33 cellular contexts compared by ENCODE assay signal in the genomic region with DNA sequence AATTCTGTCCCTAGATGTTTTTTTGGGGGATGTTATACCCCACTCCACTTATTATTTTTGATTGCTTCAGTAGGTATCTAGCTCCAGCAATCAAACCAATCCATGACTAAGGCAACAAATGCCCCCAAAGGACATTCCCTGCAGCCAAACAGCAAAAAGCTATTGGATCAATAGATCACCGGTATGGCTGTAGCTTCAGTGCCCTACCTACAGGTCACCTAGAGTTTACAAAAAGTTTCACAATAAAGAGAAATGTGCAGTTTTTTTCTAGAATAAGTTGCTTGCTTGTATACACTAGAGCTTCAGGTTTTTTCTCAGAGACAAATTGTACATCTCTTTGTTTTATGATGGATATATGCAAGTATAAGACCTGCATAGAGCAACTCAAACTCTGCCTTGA. TPM values are rescaled to one million over a fixed set of nuclear protein-coding genes. Genes with fewer than 3 reads are reported as not detected.
"Had no signal": no experiment of that assay in that cellular context is flagged by ENCODE, and none has a peak within 500 bp of the region (broad histone marks: within the 10 kb centered on the region; RNA-seq: fewer than 3 reads in every experiment).

No MANE protein-coding gene starts in this region.

- H3K27ac ChIP-seq: ascending aorta, cardiac muscle cell, VCaP had no signal

- ATAC-seq: activated CD4-positive, alpha-beta T cell treated with anti-CD3 and anti-CD28 coated beads for 36 hours; activated CD4-positive, CD25-positive, alpha-beta regulatory T cell treated with anti-CD3 and anti-CD28 coated beads, Interleukin-2, amount 50 U/mL, for 24 hours; activated CD8-positive, alpha-beta memory T cell treated with anti-CD3 and anti-CD28 coated beads, Interleukin-2, amount 10 ng/mL, durations not matched to agents 7 days and 5 days; activated CD8-positive, alpha-beta T cell treated with anti-CD3 and anti-CD28 coated beads, Interleukin-2, amount 10 ng/mL, durations not matched to agents 7 days and 5 days; activated naive CD8-positive, alpha-beta T cell treated with anti-CD3 and anti-CD28 coated beads, Interleukin-2, amount 50 U/mL, for 24 hours; WTC11 had no signal

- H3K4me1 ChIP-seq: ascending aorta had no signal

- H3K4me3 ChIP-seq: ascending aorta, cardiac muscle cell had no signal

- H3K27me3 ChIP-seq: ascending aorta, cardiac muscle cell had no signal

- H3K36me3 ChIP-seq: ascending aorta, cardiac muscle cell had no signal

- H3K9me3 ChIP-seq: ascending aorta had no signal

- DNase-seq: activated CD4-positive, alpha-beta memory T cell treated with anti-CD3 and anti-CD28 coated beads, Interleukin-2, amount 10 ng/mL, durations not matched to agents 7 days and 5 days; activated CD4-positive, alpha-beta T cell treated with anti-CD3 and anti-CD28 coated beads for 1 hour; activated CD4-positive, alpha-beta T cell treated with anti-CD3 and anti-CD28 coated beads for 36 hours; activated CD4-positive, alpha-beta T cell treated with anti-CD3 and anti-CD28 coated beads for 48 hours; activated CD4-positive, alpha-beta T cell treated with anti-CD3 and anti-CD28 coated beads, Interleukin-2, amount 10 ng/mL, durations not matched to agents 7 days and 5 days; activated CD4-positive, alpha-beta T cell treated with anti-CD3 and anti-CD28 coated beads, Interleukin-2, amount 50 U/mL, for 48 hours; activated CD4-positive, CD25-positive, alpha-beta regulatory T cell; activated CD8-positive, alpha-beta memory T cell treated with anti-CD3 and anti-CD28 coated beads for 24 hours; activated CD8-positive, alpha-beta memory T cell treated with anti-CD3 and anti-CD28 coated beads, Interleukin-2, amount 10 ng/mL, durations not matched to agents 7 days and 5 days; activated CD8-positive, alpha-beta memory T cell treated with anti-CD3 and anti-CD28 coated beads, Interleukin-2, amount 50 U/mL, for 48 hours; activated CD8-positive, alpha-beta T cell treated with anti-CD3 and anti-CD28 coated beads, Interleukin-2, amount 10 ng/mL, durations not matched to agents 7 days and 5 days; activated effector memory CD4-positive, alpha-beta T cell treated with Interleukin-2 at 50 U/mL for 16 hours; activated gamma-delta T cell; activated naive CD4-positive, alpha-beta T cell treated with anti-CD3 and anti-CD28 coated beads, Interleukin-2, amount 10 ng/mL, durations not matched to agents 7 days and 5 days; activated naive CD4-positive, alpha-beta T cell treated with Interleukin-2 at 50 U/mL for 16 hours; activated naive CD8-positive, alpha-beta T cell treated with anti-CD3 and anti-CD28 coated beads, Interleukin-2, amount 10 ng/mL, durations not matched to agents 7 days and 5 days; activated naive CD8-positive, alpha-beta T cell treated with anti-CD3 and anti-CD28 coated beads, Interleukin-2, amount 50 U/mL, for 24 hours; activated T-cell treated with anti-CD3 and anti-CD28 coated beads, Interleukin-2, amount 50 U/mL, for 24 hours; activated T-cell treated with anti-CD3 and anti-CD28 coated beads, Interleukin-2, amount 50 U/mL, for 48 hours; amygdala; anterior cingulate cortex; caudate nucleus; cerebellar nuclear complex; T-helper 1 cell; T-helper 2 cell; T-helper 9 cell had no signal

RNA-seq across cellular contexts. Expression of gene PDE11A, which starts 27.7 kb away (rescaled TPM):
- total RNA-seq: activated CD4-positive, alpha-beta memory T cell treated with anti-CD3 and anti-CD28 coated beads, Interleukin-2, amount 10 ng/mL, durations not matched to agents 7 days and 5 days; activated CD4-positive, alpha-beta T cell treated with anti-CD3 and anti-CD28 coated beads, Interleukin-2, amount 10 ng/mL, durations not matched to agents 7 days and 5 days; activated CD8-positive, alpha-beta memory T cell treated with anti-CD3 and anti-CD28 coated beads, Interleukin-2, amount 10 ng/mL, durations not matched to agents 7 days and 5 days; activated CD8-positive, alpha-beta T cell treated with anti-CD3 and anti-CD28 coated beads, Interleukin-2, amount 10 ng/mL, durations not matched to agents 7 days and 5 days; activated naive CD8-positive, alpha-beta T cell treated with anti-CD3 and anti-CD28 coated beads, Interleukin-2, amount 10 ng/mL, durations not matched to agents 7 days and 5 days; activated T-helper 2 cell treated with anti-CD3 and anti-CD28 coated beads, Interferon-gamma antibody, Interleukin-2, Interleukin-4, amounts not matched to agents 10 μg/mL and 5 μg/mL and 100 μg/mL, durations not matched to agents 14 hours and 24 hours and 36 hours; bronchial epithelial cell had no signal
